In the genomic region with DNA sequence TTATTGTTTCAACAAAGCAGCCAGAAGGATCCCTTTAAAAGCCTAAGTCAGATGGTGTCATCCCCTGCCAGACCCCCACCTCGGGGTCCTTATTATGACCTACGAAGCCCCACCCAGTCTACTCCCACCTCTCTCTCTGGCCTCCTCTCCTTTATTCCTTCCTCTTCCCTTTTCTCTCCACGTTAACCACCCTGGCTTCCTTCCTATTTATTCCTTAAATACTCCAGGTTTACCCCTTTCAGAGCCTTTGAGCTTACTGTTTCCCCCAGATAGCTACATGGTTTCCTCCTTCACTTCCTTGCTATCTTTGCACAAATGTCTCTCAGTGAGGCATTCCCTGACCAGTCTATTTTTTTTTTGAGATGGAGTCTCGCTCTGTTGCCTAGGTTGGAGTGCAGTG, we compare ENCODE assay signal across 2 cellular contexts.
TF ChIP-seq lines count a peak whose summit lies in the region.

No MANE protein-coding gene starts in this region.

TF ChIP-seq in SK-N-SH, 30 proteins besides CTCF, POLR2A, EP300 and RAD21 (continued from another document):
- TF ChIP-seq SMC3 (IDR thresholded peaks at IDR 0.05; ENCODE audit: low read depth, low read length) (no peak), SIN3A (IDR thresholded peaks at IDR 0.05; ENCODE audit: borderline replicate concordance, low read depth, low read length) (no peak), FOSL2 (IDR thresholded peaks at IDR 0.05; ENCODE audit: borderline replicate concordance, low read depth) (no peak), GABPA (IDR thresholded peaks at IDR 0.05; ENCODE audit: low read depth) (no peak)
- TF ChIP-seq, protein P1, sequence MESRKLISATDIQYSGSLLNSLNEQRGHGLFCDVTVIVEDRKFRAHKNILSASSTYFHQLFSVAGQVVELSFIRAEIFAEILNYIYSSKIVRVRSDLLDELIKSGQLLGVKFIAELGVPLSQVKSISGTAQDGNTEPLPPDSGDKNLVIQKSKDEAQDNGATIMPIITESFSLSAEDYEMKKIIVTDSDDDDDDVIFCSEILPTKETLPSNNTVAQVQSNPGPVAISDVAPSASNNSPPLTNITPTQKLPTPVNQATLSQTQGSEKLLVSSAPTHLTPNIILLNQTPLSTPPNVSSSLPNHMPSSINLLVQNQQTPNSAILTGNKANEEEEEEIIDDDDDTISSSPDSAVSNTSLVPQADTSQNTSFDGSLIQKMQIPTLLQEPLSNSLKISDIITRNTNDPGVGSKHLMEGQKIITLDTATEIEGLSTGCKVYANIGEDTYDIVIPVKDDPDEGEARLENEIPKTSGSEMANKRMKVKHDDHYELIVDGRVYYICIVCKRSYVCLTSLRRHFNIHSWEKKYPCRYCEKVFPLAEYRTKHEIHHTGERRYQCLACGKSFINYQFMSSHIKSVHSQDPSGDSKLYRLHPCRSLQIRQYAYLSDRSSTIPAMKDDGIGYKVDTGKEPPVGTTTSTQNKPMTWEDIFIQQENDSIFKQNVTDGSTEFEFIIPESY (IDR thresholded peaks at IDR 0.05; ENCODE audit: borderline replicate concordance, low read depth) = no peak
- TF ChIP-seq, protein P2, sequence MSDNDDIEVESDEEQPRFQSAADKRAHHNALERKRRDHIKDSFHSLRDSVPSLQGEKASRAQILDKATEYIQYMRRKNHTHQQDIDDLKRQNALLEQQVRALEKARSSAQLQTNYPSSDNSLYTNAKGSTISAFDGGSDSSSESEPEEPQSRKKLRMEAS (IDR thresholded peaks at IDR 0.05; ENCODE audit: low read depth) = no peak

TF ChIP-seq in SK-N-SH treated with all-trans-retinoic acid at 6 μM for 48 hours, 23 proteins besides CTCF, POLR2A, EP300 and RAD21 (continued from another document):
- TF ChIP-seq, protein P3, sequence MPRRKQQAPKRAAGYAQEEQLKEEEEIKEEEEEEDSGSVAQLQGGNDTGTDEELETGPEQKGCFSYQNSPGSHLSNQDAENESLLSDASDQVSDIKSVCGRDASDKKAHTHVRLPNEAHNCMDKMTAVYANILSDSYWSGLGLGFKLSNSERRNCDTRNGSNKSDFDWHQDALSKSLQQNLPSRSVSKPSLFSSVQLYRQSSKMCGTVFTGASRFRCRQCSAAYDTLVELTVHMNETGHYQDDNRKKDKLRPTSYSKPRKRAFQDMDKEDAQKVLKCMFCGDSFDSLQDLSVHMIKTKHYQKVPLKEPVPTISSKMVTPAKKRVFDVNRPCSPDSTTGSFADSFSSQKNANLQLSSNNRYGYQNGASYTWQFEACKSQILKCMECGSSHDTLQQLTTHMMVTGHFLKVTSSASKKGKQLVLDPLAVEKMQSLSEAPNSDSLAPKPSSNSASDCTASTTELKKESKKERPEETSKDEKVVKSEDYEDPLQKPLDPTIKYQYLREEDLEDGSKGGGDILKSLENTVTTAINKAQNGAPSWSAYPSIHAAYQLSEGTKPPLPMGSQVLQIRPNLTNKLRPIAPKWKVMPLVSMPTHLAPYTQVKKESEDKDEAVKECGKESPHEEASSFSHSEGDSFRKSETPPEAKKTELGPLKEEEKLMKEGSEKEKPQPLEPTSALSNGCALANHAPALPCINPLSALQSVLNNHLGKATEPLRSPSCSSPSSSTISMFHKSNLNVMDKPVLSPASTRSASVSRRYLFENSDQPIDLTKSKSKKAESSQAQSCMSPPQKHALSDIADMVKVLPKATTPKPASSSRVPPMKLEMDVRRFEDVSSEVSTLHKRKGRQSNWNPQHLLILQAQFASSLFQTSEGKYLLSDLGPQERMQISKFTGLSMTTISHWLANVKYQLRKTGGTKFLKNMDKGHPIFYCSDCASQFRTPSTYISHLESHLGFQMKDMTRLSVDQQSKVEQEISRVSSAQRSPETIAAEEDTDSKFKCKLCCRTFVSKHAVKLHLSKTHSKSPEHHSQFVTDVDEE (CRISPR knock-in tag; IDR thresholded peaks at IDR 0.05) = no peak
- no peak for TF ChIP-seq ZC3H10 (CRISPR knock-in tag; IDR thresholded peaks at IDR 0.05)
- no peak for TF ChIP-seq RARB (CRISPR knock-in tag; IDR thresholded peaks at IDR 0.05)
- TF ChIP-seq GLIS3 (CRISPR knock-in tag; IDR thresholded peaks at IDR 0.05) = no peak
TF ChIP-seq in SK-N-SH treated with all-trans-retinoic acid at 6 μM for 48 hours: peak in this region for 0.
